1 cellular context compared by ENCODE assay signal in the genomic region with DNA sequence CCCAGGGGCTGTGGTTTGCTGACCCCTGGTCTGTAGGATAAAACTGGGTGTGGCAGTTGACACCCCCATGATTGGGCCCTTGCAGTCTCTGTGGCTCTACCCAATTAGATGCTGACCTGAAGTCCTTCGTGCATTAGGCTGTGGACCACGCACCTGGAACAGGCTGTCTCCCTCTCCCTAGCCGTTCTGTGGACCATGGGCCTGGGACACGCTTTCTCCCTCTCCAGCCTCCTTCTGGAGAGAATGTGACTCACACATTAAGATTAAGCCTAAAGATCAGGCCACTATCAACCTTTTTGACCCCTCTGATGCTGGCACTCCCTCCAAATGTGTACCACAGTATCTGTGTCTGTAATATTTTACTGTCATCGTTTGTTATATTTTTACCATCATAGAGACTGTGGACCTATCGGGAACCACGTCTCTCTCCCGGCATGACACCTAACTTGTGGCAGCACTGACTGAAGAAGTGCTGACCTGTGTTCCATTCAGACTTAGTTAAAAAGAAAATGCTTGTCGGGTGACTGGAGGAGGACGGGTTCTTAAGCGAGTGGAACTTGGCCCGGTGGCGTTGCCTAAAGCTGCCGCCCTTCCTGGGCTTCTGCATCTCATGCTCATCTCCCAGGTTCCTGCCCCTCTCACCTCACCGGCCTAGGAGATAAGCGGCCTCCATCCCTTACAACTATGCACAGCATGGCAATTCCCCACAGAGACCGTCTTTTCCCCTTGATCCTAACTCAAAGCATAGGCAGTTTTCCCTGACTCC.
TF ChIP-seq lines count a peak whose summit lies in the region.

No MANE protein-coding gene starts in this region.

TF ChIP-seq in GM23338, 12 proteins besides CTCF, POLR2A, EP300 and RAD21 (continued from another document):
- TF ChIP-seq, protein P1, sequence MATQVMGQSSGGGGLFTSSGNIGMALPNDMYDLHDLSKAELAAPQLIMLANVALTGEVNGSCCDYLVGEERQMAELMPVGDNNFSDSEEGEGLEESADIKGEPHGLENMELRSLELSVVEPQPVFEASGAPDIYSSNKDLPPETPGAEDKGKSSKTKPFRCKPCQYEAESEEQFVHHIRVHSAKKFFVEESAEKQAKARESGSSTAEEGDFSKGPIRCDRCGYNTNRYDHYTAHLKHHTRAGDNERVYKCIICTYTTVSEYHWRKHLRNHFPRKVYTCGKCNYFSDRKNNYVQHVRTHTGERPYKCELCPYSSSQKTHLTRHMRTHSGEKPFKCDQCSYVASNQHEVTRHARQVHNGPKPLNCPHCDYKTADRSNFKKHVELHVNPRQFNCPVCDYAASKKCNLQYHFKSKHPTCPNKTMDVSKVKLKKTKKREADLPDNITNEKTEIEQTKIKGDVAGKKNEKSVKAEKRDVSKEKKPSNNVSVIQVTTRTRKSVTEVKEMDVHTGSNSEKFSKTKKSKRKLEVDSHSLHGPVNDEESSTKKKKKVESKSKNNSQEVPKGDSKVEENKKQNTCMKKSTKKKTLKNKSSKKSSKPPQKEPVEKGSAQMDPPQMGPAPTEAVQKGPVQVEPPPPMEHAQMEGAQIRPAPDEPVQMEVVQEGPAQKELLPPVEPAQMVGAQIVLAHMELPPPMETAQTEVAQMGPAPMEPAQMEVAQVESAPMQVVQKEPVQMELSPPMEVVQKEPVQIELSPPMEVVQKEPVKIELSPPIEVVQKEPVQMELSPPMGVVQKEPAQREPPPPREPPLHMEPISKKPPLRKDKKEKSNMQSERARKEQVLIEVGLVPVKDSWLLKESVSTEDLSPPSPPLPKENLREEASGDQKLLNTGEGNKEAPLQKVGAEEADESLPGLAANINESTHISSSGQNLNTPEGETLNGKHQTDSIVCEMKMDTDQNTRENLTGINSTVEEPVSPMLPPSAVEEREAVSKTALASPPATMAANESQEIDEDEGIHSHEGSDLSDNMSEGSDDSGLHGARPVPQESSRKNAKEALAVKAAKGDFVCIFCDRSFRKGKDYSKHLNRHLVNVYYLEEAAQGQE (IDR thresholded peaks at IDR 0.05; ENCODE audit: unreplicated experiment): no peak
- no peak for TF ChIP-seq EZH2phosphoT487 (IDR thresholded peaks at IDR 0.05; ENCODE audit: unreplicated experiment)
